Comparison of ENCODE assay signal across 15 cellular contexts in the genomic region with DNA sequence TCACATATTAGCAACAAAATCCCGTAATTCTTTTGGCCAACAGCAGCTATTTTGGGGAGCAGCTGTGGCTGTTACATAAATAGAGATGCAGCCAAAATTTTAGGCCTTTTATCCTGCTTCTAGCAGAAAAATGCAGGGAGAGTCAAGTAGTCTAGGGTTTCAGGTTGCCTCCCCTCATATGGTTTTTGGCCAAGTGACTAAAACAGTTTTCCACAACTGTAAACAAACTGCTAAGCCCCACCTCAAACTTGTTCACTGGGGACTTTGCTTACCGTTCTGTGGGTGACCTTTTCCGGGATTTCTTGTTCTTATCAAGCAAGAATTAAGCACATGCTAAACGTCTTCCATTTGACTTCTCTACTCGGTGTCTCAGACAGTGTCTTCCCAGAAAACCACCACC.
DNase-seq lines count a peak whose midpoint lies in the region; ATAC-seq, FAIRE-seq and TF ChIP-seq lines count a peak whose summit lies in the region.
"Had no signal": no experiment of that assay in that cellular context is flagged by ENCODE, and none has a peak within 500 bp of the region (broad histone marks: within the 10 kb centered on the region; RNA-seq: fewer than 3 reads in every experiment).

No MANE protein-coding gene starts in this region.

- no peaks in the 10 kb centered on the region for H3K9me3 ChIP-seq in HEK293 (ENCODE audit: control insufficient read depth, insufficient read depth, low read depth, low read length)
- H3K9me3 ChIP-seq in mesenchymal stem cell (ENCODE audit: control insufficient read depth, low read length) = no peaks in the 10 kb centered on the region
- H3K9me3 ChIP-seq in suprapubic skin = no peaks in the 10 kb centered on the region
- H3K9me3 ChIP-seq: thoracic aorta had no signal

- H2AFZ ChIP-seq in mesenchymal stem cell (ENCODE audit: low read depth, low read length) = no peak overlapping the region

- H4K91ac ChIP-seq in mesenchymal stem cell (ENCODE audit: low read length) = no peak overlapping the region

- H3K9ac ChIP-seq in mesenchymal stem cell (ENCODE audit: low read length) = peak overlapping the region; percentile 50

- no peak overlapping the region for H2BK120ac ChIP-seq in mesenchymal stem cell (ENCODE audit: low read depth, low read length)

- no peak overlapping the region for H2BK12ac ChIP-seq in mesenchymal stem cell (ENCODE audit: low read length in 2 of 2)

- peaks cover 0 to 2% of the 10 kb centered on the region in 2 experiments; a peak in 1 of 3 replicates for H3K36me3 ChIP-seq in HEK293 (ENCODE audit: control insufficient read depth in 2 of 2, insufficient read depth in 1 of 2, low read length in 2 of 2)
- peaks cover under 1 to 9% of the 10 kb centered on the region in 2 experiments for H3K36me3 ChIP-seq in mesenchymal stem cell (ENCODE audit: control insufficient read depth in 1 of 2, insufficient read depth in 2 of 2, low read depth in 1 of 2, low read length in 2 of 2)
- H3K36me3 ChIP-seq in suprapubic skin = peaks cover 9% of the 10 kb centered on the region
- H3K36me3 ChIP-seq: thoracic aorta had no signal

- H3K23ac ChIP-seq in mesenchymal stem cell (ENCODE audit: low read length in 2 of 2) = no peak overlapping the region

- H3K27ac ChIP-seq in HEK293 (ENCODE audit: extremely low read depth, low read depth, low read length) (peak overlapping the region; percentile 35), mesenchymal stem cell (ENCODE audit: low read length, poor library complexity, severe bottlenecking) (no peak overlapping the region), suprapubic skin (peak overlapping the region; percentile 86)

- CTCF ChIA-PET in HEK293 (lab: Yijun Ruan, JAX) = no interaction called here

- POLR2A ChIA-PET in HEK293 (lab: Yijun Ruan, JAX) = no interaction called here

- no peak overlapping the region for H3K18ac ChIP-seq in mesenchymal stem cell (ENCODE audit: low read depth in 1 of 2, low read length in 2 of 2)

- no peak overlapping the region for H2AK5ac ChIP-seq in mesenchymal stem cell (ENCODE audit: low read length, severe bottlenecking)

- no peak overlapping the region for H3K4ac ChIP-seq in mesenchymal stem cell (ENCODE audit: low read depth in 1 of 2, low read length in 2 of 2)

- TF ChIP-seq POLR2A in suprapubic skin (IDR thresholded peaks at IDR 0.05) (no peak), GM12892 (IDR thresholded peaks at IDR 0.05; ENCODE audit: low read depth, low read length) (no peak)

- H2BK15ac ChIP-seq in mesenchymal stem cell (ENCODE audit: low read depth, poor library complexity, severe bottlenecking) = no peak overlapping the region

- no peak for FAIRE-seq in GM12892 (lab: Jason Lieb, UNC)
- FAIRE-seq: GM19239, H54 had no signal

- no peak for TF ChIP-seq EP300 in suprapubic skin (IDR thresholded peaks at IDR 0.05)

- ATAC-seq in HG02571 (IDR thresholded peaks at IDR 0.05; ENCODE audit: unreplicated experiment) = no peak
- ATAC-seq: natural killer cell had no signal

- DNase-seq in dedifferentiated amniotic fluid mesenchymal stem cell (ENCODE audit: extremely low spot score) (peak; percentile 67), mesenchymal stem cell (peak; percentile 46), suprapubic skin (ENCODE audit: low spot score in 2 of 2) (no peak), HK-2 (ENCODE audit: unreplicated experiment) (no peak), GM12892 (ENCODE audit: insufficient read length) (no peak), NCI-H2227 (lab: John Stamatoyannopoulos, UW; ENCODE audit: unreplicated experiment) (no peak)
- DNase-seq: activated B cell treated with CpG ODN at 0.5 μM for 24 hours; natural killer cell; NCI-H226; stimulated activated CD4-positive, alpha-beta T cell treated with anti-CD3 and anti-CD28 coated beads, Interleukin-4, amount 100 ng/mL, for 1 hour had no signal

- no peak overlapping the region for H2BK5ac ChIP-seq in mesenchymal stem cell (ENCODE audit: low read depth, low read length, poor library complexity, severe bottlenecking)

- no peak for TF ChIP-seq CTCF in HEK293 (tag by site-specific recombination; IDR thresholded peaks at IDR 0.05)
- TF ChIP-seq CTCF in suprapubic skin (IDR thresholded peaks at IDR 0.05) = no peak

- peaks cover 2% of the 10 kb centered on the region for H3K79me1 ChIP-seq in mesenchymal stem cell (replicated peaks; ENCODE audit: low read length, poor library complexity, severe bottlenecking)

- WGBS in mesenchymal stem cell = 51% methylated on average over 5 of the region's 5 CpGs
- WGBS in suprapubic skin = 59% methylated on average over 5 of the region's 5 CpGs

- no peak overlapping the region for H4K8ac ChIP-seq in mesenchymal stem cell (ENCODE audit: low read length)

- no peak overlapping the region for H3K14ac ChIP-seq in mesenchymal stem cell (ENCODE audit: low read length in 2 of 2)

- H3K4me3 ChIP-seq in HEK293 (ENCODE audit: low read depth, low read length) = no peak overlapping the region
- peak overlapping the region in 1 of 2 experiments; percentile 57 for H3K4me3 ChIP-seq in mesenchymal stem cell (ENCODE audit: insufficient read depth in 1 of 2, low read depth in 1 of 2, low read length in 2 of 2)
- H3K4me3 ChIP-seq in suprapubic skin = no peak overlapping the region
- H3K4me3 ChIP-seq: thoracic aorta had no signal

- no peaks in the 10 kb centered on the region for H3K27me3 ChIP-seq in mesenchymal stem cell (ENCODE audit: control insufficient read depth in 1 of 2, insufficient read depth in 1 of 2, low read length in 2 of 2)
- no peaks in the 10 kb centered on the region for H3K27me3 ChIP-seq in suprapubic skin

- H3K4me1 ChIP-seq in HEK293 (ENCODE audit: control insufficient read depth, insufficient read depth, low read length) (peaks cover 18% of the 10 kb centered on the region), mesenchymal stem cell (ENCODE audit: control insufficient read depth, insufficient read depth, low read depth, low read length) (peaks cover 4% of the 10 kb centered on the region), suprapubic skin (peaks cover 59% of the 10 kb centered on the region)

- H3K4me2 ChIP-seq in mesenchymal stem cell (ENCODE audit: low read length, poor library complexity, severe bottlenecking) = no peak overlapping the region

TF ChIP-seq in HEK293, 187 proteins besides CTCF, POLR2A, EP300 and RAD21:
- peak; percentile 82 for TF ChIP-seq WT1 (tag by site-specific recombination; IDR thresholded peaks at IDR 0.05)
- no peak for TF ChIP-seq ZNF621 (tag by site-specific recombination; IDR thresholded peaks at IDR 0.05)
- TF ChIP-seq ZNF747 (tag by site-specific recombination; IDR thresholded peaks at IDR 0.05) = no peak
- peak; percentile 61; the same call in 1 of the 2 replicates for TF ChIP-seq MZF1 (tag by site-specific recombination; IDR thresholded peaks at IDR 0.05; ENCODE audit: borderline replicate concordance)
- TF ChIP-seq FEZF1 (tag by site-specific recombination; IDR thresholded peaks at IDR 0.05) = peak; percentile 57
- TF ChIP-seq KLF1 (tag by site-specific recombination; IDR thresholded peaks at IDR 0.05) = peak; percentile 31; the same call in 1 of the 2 replicates
- TF ChIP-seq, protein P1, sequence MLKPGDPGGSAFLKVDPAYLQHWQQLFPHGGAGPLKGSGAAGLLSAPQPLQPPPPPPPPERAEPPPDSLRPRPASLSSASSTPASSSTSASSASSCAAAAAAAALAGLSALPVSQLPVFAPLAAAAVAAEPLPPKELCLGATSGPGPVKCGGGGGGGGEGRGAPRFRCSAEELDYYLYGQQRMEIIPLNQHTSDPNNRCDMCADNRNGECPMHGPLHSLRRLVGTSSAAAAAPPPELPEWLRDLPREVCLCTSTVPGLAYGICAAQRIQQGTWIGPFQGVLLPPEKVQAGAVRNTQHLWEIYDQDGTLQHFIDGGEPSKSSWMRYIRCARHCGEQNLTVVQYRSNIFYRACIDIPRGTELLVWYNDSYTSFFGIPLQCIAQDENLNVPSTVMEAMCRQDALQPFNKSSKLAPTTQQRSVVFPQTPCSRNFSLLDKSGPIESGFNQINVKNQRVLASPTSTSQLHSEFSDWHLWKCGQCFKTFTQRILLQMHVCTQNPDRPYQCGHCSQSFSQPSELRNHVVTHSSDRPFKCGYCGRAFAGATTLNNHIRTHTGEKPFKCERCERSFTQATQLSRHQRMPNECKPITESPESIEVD (tag by site-specific recombination; IDR thresholded peaks at IDR 0.05) = peak; percentile 16; the same call in 1 of the 2 replicates

Comparison
In these comparisons a context has a peak if more than half of its experiments do, and no peak if none do; other contexts are left out.
1. DNase-seq: peak in dedifferentiated amniotic fluid mesenchymal stem cell (single experiment) and mesenchymal stem cell (single experiment); none in suprapubic skin (0 of 2), HK-2 (single experiment), GM12892 (single experiment) and NCI-H2227 (single experiment).